1 cellular context compared by ENCODE assay signal in the genomic region with DNA sequence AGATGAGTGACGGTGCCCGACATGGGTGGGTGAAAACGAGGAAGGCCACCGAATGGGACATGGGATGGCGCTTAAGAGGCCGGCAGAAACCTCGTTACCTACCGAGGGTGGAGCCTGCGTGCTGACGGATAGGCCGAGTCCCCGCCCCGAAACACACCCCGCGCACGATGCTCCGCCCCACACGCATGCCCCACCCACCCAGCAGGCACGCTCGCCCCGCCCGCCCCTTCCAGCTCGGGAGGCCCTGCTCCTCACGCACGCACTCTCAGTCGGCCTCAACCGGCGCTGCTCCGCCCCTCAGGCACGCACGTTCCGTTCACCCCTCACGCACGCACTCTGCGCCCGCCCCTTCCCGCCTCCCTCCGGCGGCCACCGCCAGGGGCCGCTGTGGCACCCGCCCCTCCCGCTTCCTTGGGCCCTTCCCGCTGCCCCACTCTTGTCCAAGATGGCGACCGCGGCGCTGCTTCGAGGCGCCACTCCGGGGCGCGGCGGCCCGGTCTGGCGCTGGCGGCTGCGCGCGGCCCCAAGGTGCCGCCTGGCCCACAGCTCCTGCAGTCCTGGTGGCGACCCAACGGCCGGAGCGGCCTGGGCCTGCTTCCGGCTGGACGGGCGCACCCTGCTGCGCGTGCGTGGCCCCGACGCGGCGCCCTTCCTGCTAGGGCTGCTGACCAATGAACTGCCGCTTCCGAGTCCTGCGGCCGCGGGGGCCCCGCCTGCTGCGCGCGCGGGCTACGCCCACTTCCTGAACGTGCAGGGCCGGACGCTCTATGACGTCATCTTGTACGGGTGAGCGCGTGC.
TF ChIP-seq lines count a peak whose summit lies in the region.

A gene (plus strand): TSS at position 433 of the 798 bp plus-strand sequence. CDS start 13 bp downstream, at position 446.

TF ChIP-seq in WTC11, 78 proteins besides CTCF, POLR2A, EP300 and RAD21 (continued from another document):
- TF ChIP-seq, protein P1, sequence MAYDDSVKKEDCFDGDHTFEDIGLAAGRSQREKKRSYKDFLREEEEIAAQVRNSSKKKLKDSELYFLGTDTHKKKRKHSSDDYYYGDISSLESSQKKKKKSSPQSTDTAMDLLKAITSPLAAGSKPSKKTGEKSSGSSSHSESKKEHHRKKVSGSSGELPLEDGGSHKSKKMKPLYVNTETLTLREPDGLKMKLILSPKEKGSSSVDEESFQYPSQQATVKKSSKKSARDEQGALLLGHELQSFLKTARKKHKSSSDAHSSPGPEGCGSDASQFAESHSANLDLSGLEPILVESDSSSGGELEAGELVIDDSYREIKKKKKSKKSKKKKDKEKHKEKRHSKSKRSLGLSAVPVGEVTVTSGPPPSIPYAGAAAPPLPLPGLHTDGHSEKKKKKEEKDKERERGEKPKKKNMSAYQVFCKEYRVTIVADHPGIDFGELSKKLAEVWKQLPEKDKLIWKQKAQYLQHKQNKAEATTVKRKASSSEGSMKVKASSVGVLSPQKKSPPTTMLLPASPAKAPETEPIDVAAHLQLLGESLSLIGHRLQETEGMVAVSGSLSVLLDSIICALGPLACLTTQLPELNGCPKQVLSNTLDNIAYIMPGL (CRISPR knock-in tag; IDR thresholded peaks at IDR 0.05) = peak; percentile 73
- TF ChIP-seq, protein P2, sequence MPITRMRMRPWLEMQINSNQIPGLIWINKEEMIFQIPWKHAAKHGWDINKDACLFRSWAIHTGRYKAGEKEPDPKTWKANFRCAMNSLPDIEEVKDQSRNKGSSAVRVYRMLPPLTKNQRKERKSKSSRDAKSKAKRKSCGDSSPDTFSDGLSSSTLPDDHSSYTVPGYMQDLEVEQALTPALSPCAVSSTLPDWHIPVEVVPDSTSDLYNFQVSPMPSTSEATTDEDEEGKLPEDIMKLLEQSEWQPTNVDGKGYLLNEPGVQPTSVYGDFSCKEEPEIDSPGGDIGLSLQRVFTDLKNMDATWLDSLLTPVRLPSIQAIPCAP (CRISPR knock-in tag; IDR thresholded peaks at IDR 0.05) = peak; percentile 81
- TF ChIP-seq, protein P3, sequence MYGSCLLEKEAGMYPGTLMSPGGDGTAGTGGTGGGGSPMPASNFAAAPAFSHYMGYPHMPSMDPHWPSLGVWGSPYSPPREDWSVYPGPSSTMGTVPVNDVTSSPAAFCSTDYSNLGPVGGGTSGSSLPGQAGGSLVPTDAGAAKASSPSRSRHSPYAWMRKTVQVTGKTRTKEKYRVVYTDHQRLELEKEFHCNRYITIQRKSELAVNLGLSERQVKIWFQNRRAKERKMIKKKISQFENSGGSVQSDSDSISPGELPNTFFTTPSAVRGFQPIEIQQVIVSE (CRISPR knock-in tag; IDR thresholded peaks at IDR 0.05; ENCODE audit: borderline replicate concordance) = no peak
- TF ChIP-seq ZNF121 (CRISPR knock-in tag; IDR thresholded peaks at IDR 0.05) = no peak
